ENCODE assay signal across 2 cellular contexts in genomic region chr1:169509354-169509753, GRCh38.
TF ChIP-seq lines count a peak whose summit lies in the region.

No MANE protein-coding gene starts in this region.

TF ChIP-seq in endothelial cell of umbilical vein, 7 proteins besides CTCF, POLR2A, EP300 and RAD21:
- TF ChIP-seq MAX (IDR thresholded peaks at IDR 0.05; ENCODE audit: insufficient read depth, insufficient read length), result no peak
- TF ChIP-seq JUN (IDR thresholded peaks at IDR 0.05; ENCODE audit: borderline replicate concordance, insufficient read depth, insufficient read length, low read depth), result no peak
- no peak for TF ChIP-seq FOS (IDR thresholded peaks at IDR 0.05; ENCODE audit: borderline replicate concordance, insufficient read depth, low read length)
- TF ChIP-seq GATA2 (IDR thresholded peaks at IDR 0.05; ENCODE audit: insufficient read depth, insufficient read length, low read depth, low read length), result no peak
- TF ChIP-seq POLR2AphosphoS5 (IDR thresholded peaks at IDR 0.05; ENCODE audit: insufficient read depth, low read depth, low read length), result no peak
- no peak for TF ChIP-seq EZH2 (IDR thresholded peaks at IDR 0.05; ENCODE audit: borderline replicate concordance, low read depth, low read length, severe bottlenecking)
- TF ChIP-seq MYC (IDR thresholded peaks at IDR 0.05; ENCODE audit: low read depth, low read length), result no peak
TF ChIP-seq in endothelial cell of umbilical vein: peak in this region for 0.

TF ChIP-seq in GM23338, 12 proteins besides CTCF, POLR2A, EP300 and RAD21:
- TF ChIP-seq ETS1 (IDR thresholded peaks at IDR 0.05) (no peak), POLR2AphosphoS5 (IDR thresholded peaks at IDR 0.05; ENCODE audit: low read depth) (no peak), EZH2 (IDR thresholded peaks at IDR 0.05; ENCODE audit: low read depth, unreplicated experiment) (no peak), NANOG (IDR thresholded peaks at IDR 0.05; ENCODE audit: borderline replicate concordance) (no peak)
